ENCODE assay signal across 13 cellular contexts in genomic region chr15:35705885-35706590, GRCh38.
DNase-seq lines count a peak whose midpoint lies in the region; ATAC-seq and TF ChIP-seq lines count a peak whose summit lies in the region.
"Had no signal": no experiment of that assay in that cellular context is flagged by ENCODE, and none has a peak within 500 bp of the region (broad histone marks: within the 10 kb centered on the region; RNA-seq: fewer than 3 reads in every experiment).

No MANE protein-coding gene starts in this region.

- H3K4me1 Mint-ChIP-seq in type B pancreatic cell (ENCODE audit: unreplicated experiment) = peaks cover 31% of the 10 kb centered on the region

- H3K36me3 ChIP-seq in mesenchymal stem cell (ENCODE audit: control insufficient read depth in 1 of 2, insufficient read depth in 2 of 2, low read depth in 1 of 2, low read length in 2 of 2) = no peaks in the 10 kb centered on the region
- H3K36me3 ChIP-seq: tibial nerve had no signal

- H2BK120ac ChIP-seq in mesenchymal stem cell (ENCODE audit: low read depth, low read length) = no peak overlapping the region

- H3K79me1 ChIP-seq in mesenchymal stem cell (replicated peaks; ENCODE audit: low read length, poor library complexity, severe bottlenecking) = no peaks in the 10 kb centered on the region

- H3K23ac ChIP-seq in mesenchymal stem cell (ENCODE audit: low read length in 2 of 2) = no peak overlapping the region

- H3K4me3 Mint-ChIP-seq in type B pancreatic cell = peak overlapping the region; percentile 50

- DNase-seq in RPMI7951 (ENCODE audit: low read depth) (peak; percentile 50), epithelial cell of esophagus (ENCODE audit: low read depth) (peak; percentile 33), mesenchymal stem cell (peak; percentile 85), type B pancreatic cell (ENCODE audit: extremely low spot score, unreplicated experiment) (no peak), NCI-H1092 (lab: John Stamatoyannopoulos, UW) (no peak), NCI-H187 treated with DMSO at 0.1 percent for 48 hours (lab: John Stamatoyannopoulos, UW) (no peak)
- DNase-seq: DND-41, dorsolateral prefrontal cortex, NCI-H345 had no signal

- H3K36me3 Mint-ChIP-seq in type B pancreatic cell = peaks cover 3% of the 10 kb centered on the region

- H3K4me3 ChIP-seq in epithelial cell of esophagus (ENCODE audit: low read length) (no peak overlapping the region), mesenchymal stem cell (ENCODE audit: insufficient read depth in 1 of 2, low read depth in 1 of 2, low read length in 2 of 2) (no peak overlapping the region)
- H3K4me3 ChIP-seq: dorsolateral prefrontal cortex, tibial nerve had no signal

- no peak for ATAC-seq in HG03442 (IDR thresholded peaks at IDR 0.05; ENCODE audit: unreplicated experiment)
- ATAC-seq: activated CD4-positive, CD25-positive, alpha-beta regulatory T cell treated with anti-CD3 and anti-CD28 coated beads, Interleukin-2, amount 50 U/mL, for 24 hours had no signal

- no peak overlapping the region for H3K4me2 ChIP-seq in mesenchymal stem cell (ENCODE audit: low read length, poor library complexity, severe bottlenecking)

- peak overlapping the region; percentile 3 for H3K9ac ChIP-seq in mesenchymal stem cell (ENCODE audit: low read length)

- 10% methylated on average over 4 of the region's 4 CpGs for WGBS in mesenchymal stem cell

- no peak for TF ChIP-seq CTCF in epithelial cell of esophagus (IDR thresholded peaks at IDR 0.05; ENCODE audit: insufficient read depth, low read depth, low read length, missing control alignments)
- no peak for TF ChIP-seq CTCF in type B pancreatic cell (conservative IDR thresholded peaks at IDR 0.05)

- H2AK5ac ChIP-seq in mesenchymal stem cell (ENCODE audit: low read length, severe bottlenecking) = no peak overlapping the region

- no peaks in the 10 kb centered on the region for H3K9me3 ChIP-seq in mesenchymal stem cell (ENCODE audit: control insufficient read depth, low read length)
- H3K9me3 ChIP-seq: tibial nerve had no signal

- H2BK5ac ChIP-seq in mesenchymal stem cell (ENCODE audit: low read depth, low read length, poor library complexity, severe bottlenecking) = no peak overlapping the region

- peak overlapping the region; percentile 40 for H2BK15ac ChIP-seq in mesenchymal stem cell (ENCODE audit: low read depth, poor library complexity, severe bottlenecking)

- H3K18ac ChIP-seq in mesenchymal stem cell (ENCODE audit: low read depth in 1 of 2, low read length in 2 of 2) = peak overlapping the region in 1 of 2 experiments; percentile 81

- no peak overlapping the region for H3K27ac ChIP-seq in mesenchymal stem cell (ENCODE audit: low read length, poor library complexity, severe bottlenecking)

- no peak overlapping the region for H3K14ac ChIP-seq in mesenchymal stem cell (ENCODE audit: low read length in 2 of 2)

- H4K91ac ChIP-seq in mesenchymal stem cell (ENCODE audit: low read length) = no peak overlapping the region

- no peaks in the 10 kb centered on the region for H3K27me3 ChIP-seq in mesenchymal stem cell (ENCODE audit: control insufficient read depth in 1 of 2, insufficient read depth in 1 of 2, low read length in 2 of 2)
- H3K27me3 ChIP-seq: dorsolateral prefrontal cortex, tibial nerve had no signal

- no peaks in the 10 kb centered on the region for H3K4me1 ChIP-seq in mesenchymal stem cell (ENCODE audit: control insufficient read depth, insufficient read depth, low read depth, low read length)

- H3K4ac ChIP-seq in mesenchymal stem cell (ENCODE audit: low read depth in 1 of 2, low read length in 2 of 2) = no peak overlapping the region

- no peak overlapping the region for H3K27ac Mint-ChIP-seq in type B pancreatic cell
- H3K27ac Mint-ChIP-seq: activated T-helper 2 cell treated with anti-CD3 and anti-CD28 coated beads, Interferon-gamma antibody, Interleukin-2, Interleukin-4, amounts not matched to agents 10 μg/mL and 5 μg/mL and 100 μg/mL, durations not matched to agents 14 hours and 24 hours and 36 hours had no signal

- no peak overlapping the region for H2AFZ ChIP-seq in mesenchymal stem cell (ENCODE audit: low read depth, low read length)

- H2BK12ac ChIP-seq in mesenchymal stem cell (ENCODE audit: low read length in 2 of 2) = peak overlapping the region; percentile 15 to 76

- H3K27me3 Mint-ChIP-seq in type B pancreatic cell = no peaks in the 10 kb centered on the region

- no peak overlapping the region for H4K8ac ChIP-seq in mesenchymal stem cell (ENCODE audit: low read length)

- peaks cover 3% of the 10 kb centered on the region for H3K9me3 Mint-ChIP-seq in type B pancreatic cell
- H3K9me3 Mint-ChIP-seq: activated T-helper 2 cell treated with anti-CD3 and anti-CD28 coated beads, Interferon-gamma antibody, Interleukin-2, Interleukin-4, amounts not matched to agents 10 μg/mL and 5 μg/mL and 100 μg/mL, durations not matched to agents 14 hours and 24 hours and 36 hours had no signal

Comparison
In these comparisons a context has a peak if more than half of its experiments do, and no peak if none do; other contexts are left out.
1. DNase-seq: peak in RPMI7951 (single experiment), epithelial cell of esophagus (single experiment) and mesenchymal stem cell (single experiment); none in type B pancreatic cell (single experiment), NCI-H1092 (single experiment) and NCI-H187 treated with DMSO at 0.1 percent for 48 hours (single experiment).